9 cellular contexts compared by ENCODE assay signal in the genomic region with DNA sequence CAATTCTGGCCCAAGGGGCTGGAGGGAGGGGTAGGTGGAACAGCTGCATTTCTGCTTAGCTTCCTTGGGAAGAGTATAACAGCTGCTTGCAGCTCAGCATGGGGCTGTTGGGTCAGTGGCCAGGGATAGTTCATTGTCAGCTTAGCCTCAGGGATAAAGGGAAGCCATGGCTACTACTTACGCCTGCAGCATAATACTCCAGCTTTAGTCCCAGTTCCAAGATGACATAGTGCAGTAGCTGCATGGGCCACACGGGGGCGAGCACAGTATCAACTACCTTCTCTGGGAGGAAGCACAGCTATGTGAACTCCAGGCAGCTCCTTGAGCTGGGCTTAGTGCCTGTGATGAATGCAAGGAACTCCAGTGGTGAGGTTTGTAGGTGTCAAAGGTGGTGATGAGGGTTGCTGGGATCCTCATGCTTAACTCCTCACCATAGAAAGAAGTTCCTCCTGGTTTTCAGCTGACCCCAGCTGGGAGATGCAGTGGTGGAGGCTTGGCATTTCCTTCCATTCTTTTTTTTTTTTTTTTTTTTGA. TPM values are rescaled to one million over a fixed set of nuclear protein-coding genes. Genes with fewer than 3 reads are reported as not detected.
A peak's percentile ranks its signal among the peaks of the same experiment; 100 is the strongest.
DNase-seq lines count a peak whose midpoint lies in the region; ATAC-seq and TF ChIP-seq lines count a peak whose summit lies in the region.
"Had no signal": no experiment of that assay in that cellular context is flagged by ENCODE, and none has a peak within 500 bp of the region (broad histone marks: within the 10 kb centered on the region; RNA-seq: fewer than 3 reads in every experiment).

No MANE protein-coding gene starts in this region.

- peaks cover 21% of the 10 kb centered on the region for H3K9me3 Mint-ChIP-seq in activated naive CD8-positive, alpha-beta T cell treated with anti-CD3 and anti-CD28 coated beads, Interleukin-2, amount 50 U/mL, for 24 hours

- ATAC-seq in GM21825 (IDR thresholded peaks at IDR 0.05; ENCODE audit: unreplicated experiment) (peak; percentile 100), left ventricle myocardium superior (peak; percentile 96), sciatic nerve (peak; percentile 96), HG02970 (IDR thresholded peaks at IDR 0.05; ENCODE audit: low FRiP score, unreplicated experiment) (no peak)
- peak; percentile 97 for ATAC-seq in activated naive CD8-positive, alpha-beta T cell treated with anti-CD3 and anti-CD28 coated beads, Interleukin-2, amount 50 U/mL, for 24 hours

- TF ChIP-seq CTCF in GM12865 (IDR thresholded peaks at IDR 0.05; ENCODE audit: insufficient read depth, low read depth, low read length, missing control alignments): peak; percentile 90

- no peaks in the 10 kb centered on the region for H3K4me1 Mint-ChIP-seq in activated naive CD8-positive, alpha-beta T cell treated with anti-CD3 and anti-CD28 coated beads, Interleukin-2, amount 50 U/mL, for 24 hours

- DNase-seq in GM12865 (ENCODE audit: low read depth) (peak; percentile 84), KBM-7 (peak; percentile 80), SW480 (ENCODE audit: low spot score) (peak; percentile 68), left ventricle myocardium superior (peak; percentile 92), sciatic nerve (ENCODE audit: low spot score) (peak; percentile 89)
- peak; percentile 76 for DNase-seq in activated naive CD8-positive, alpha-beta T cell treated with anti-CD3 and anti-CD28 coated beads, Interleukin-2, amount 50 U/mL, for 24 hours

- intact Hi-C loops in left ventricle myocardium superior (cut with micrococcal nuclease): no loop called here
- intact Hi-C loops in sciatic nerve (cut with DNase I): no loop called here

- H3K4me3 Mint-ChIP-seq in activated naive CD8-positive, alpha-beta T cell treated with anti-CD3 and anti-CD28 coated beads, Interleukin-2, amount 50 U/mL, for 24 hours: no peak overlapping the region

- H3K36me3 Mint-ChIP-seq in activated naive CD8-positive, alpha-beta T cell treated with anti-CD3 and anti-CD28 coated beads, Interleukin-2, amount 50 U/mL, for 24 hours (ENCODE audit: low read depth): peaks cover 5% of the 10 kb centered on the region

- no peak overlapping the region for H3K27ac Mint-ChIP-seq in activated naive CD8-positive, alpha-beta T cell treated with anti-CD3 and anti-CD28 coated beads, Interleukin-2, amount 50 U/mL, for 24 hours

- in situ Hi-C loops in KBM-7 (cut with MboI; ENCODE audit: low pct_unique_long_range_greater_than_20kb, low sequenced_read_pairs): no loop called here

- H3K27me3 Mint-ChIP-seq in activated naive CD8-positive, alpha-beta T cell treated with anti-CD3 and anti-CD28 coated beads, Interleukin-2, amount 50 U/mL, for 24 hours: peaks cover 4% of the 10 kb centered on the region

- H3K4me3 ChIP-seq in GM12865 (ENCODE audit: low read depth, low read length): no peak overlapping the region
- H3K4me3 ChIP-seq: skin epidermis had no signal

RNA-seq across cellular contexts. Expression of gene RHOB, which starts 35.4 kb away (rescaled TPM):
- total RNA-seq in left ventricle myocardium superior (182 TPM), sciatic nerve (236 TPM)
